In the genomic region with DNA sequence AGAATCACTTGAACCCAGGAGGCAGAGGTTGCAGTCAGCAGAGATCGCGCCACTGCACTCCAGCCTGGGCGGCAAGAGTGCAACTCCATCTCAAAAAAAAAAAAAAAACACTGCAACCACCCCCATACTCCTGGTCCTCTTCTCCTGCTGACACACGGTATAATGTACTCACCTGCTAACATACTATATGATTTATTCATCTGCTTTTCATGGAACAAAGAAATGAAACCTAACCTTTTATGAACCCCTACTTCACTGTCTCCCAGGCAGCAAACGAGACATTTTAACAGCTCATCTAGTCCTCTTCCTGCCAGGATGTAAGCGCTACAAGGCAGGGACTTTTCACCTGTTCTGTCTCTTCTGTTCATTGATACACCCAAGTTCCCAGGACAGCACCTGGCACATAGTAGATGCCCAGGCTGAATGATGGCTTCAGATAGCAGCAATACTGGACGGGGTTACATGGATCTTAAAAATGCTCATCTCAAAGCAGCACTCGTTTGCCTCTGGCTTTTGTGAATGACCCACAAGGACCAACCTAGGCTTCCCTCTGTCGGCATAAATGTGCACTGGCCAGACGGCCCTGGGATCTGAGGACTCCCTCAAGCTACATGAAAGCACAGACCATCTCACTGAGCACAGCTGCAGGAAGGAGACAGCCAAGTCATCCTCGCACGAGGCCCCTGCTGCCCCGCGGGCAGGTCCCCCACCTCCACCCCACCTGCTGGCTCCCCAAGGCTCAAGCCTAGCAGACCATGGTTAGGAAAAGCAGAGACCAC, we compare ENCODE assay signal across 8 cellular contexts. TPM values are rescaled to one million over a fixed set of nuclear protein-coding genes. Genes with fewer than 3 reads are reported as not detected.
A peak's percentile ranks its signal among the peaks of the same experiment; 100 is the strongest.
DNase-seq lines count a peak whose midpoint lies in the region; ATAC-seq and TF ChIP-seq lines count a peak whose summit lies in the region.

No MANE protein-coding gene starts in this region.

- H3K4me2 ChIP-seq in PC-9: no peak overlapping the region

- CTCF ChIA-PET in PC-9 (lab: Charles Lee): interaction anchor here (0.7 kb wide), 1 partner anchor 45 kb away, joined by 11 read pairs; no protein-coding TSS in a partner anchor

- H3K27ac ChIP-seq in PC-9: no peak overlapping the region

- H3K4me3 ChIP-seq in foreskin fibroblast (ENCODE audit: low read depth in 1 of 2, low read length in 2 of 2) (no peak overlapping the region), PC-9 (no peak overlapping the region)

- no peaks in the 10 kb centered on the region for H3K9me3 ChIP-seq in PC-9 (ENCODE audit: insufficient read depth, low read depth)

- POLR2A ChIA-PET in PC-9 (lab: Charles Lee; ENCODE audit: unreplicated experiment): no interaction called here

- intact Hi-C loops in sciatic nerve (cut with DNase I) (loop anchor here (10.0 kb wide), 1 partner anchor 136 kb away; no protein-coding TSS in a partner anchor), PC-9 (cut with micrococcal nuclease; ENCODE audit: unreplicated experiment) (loop anchor here (10.0 kb wide), 1 partner anchor 96 kb away; no protein-coding TSS in a partner anchor)

- BruUV-seq in PC-9 (replicated peaks; lab: Mats Ljungman, UMichigan): no TSS peak

- H3K9me2 ChIP-seq in PC-9 (ENCODE audit: insufficient read depth): no peaks in the 10 kb centered on the region

- ATAC-seq in GM21786 (IDR thresholded peaks at IDR 0.05; ENCODE audit: unreplicated experiment) (peak; percentile 47), sciatic nerve (peak; percentile 83), GM18861 (IDR thresholded peaks at IDR 0.05; ENCODE audit: unreplicated experiment) (no peak)

- H3F3A ChIP-seq in PC-9 (ENCODE audit: insufficient read depth, low read depth): no peaks in the 10 kb centered on the region

- H3K36me3 ChIP-seq in PC-9 (ENCODE audit: low read depth): no peaks in the 10 kb centered on the region

- H4K20me1 ChIP-seq in PC-9 (ENCODE audit: insufficient read depth): no peaks in the 10 kb centered on the region; the same call in 1 of the 2 replicates

- peak; percentile 26 for DNase-seq in NCI-H524 treated with DMSO at 0.1 percent for 48 hours (lab: John Stamatoyannopoulos, UW)
- peak in 1 of 2 donors; percentile 81 for DNase-seq in foreskin fibroblast
- DNase-seq in sciatic nerve (ENCODE audit: low spot score): no peak
- no peak for DNase-seq in NAMALWA (ENCODE audit: low spot score)
- no peak for DNase-seq in HT-29 (ENCODE audit: low spot score)
- no peak for DNase-seq in PC-9

- H3K27me3 ChIP-seq in PC-9 (ENCODE audit: insufficient read depth, low read depth): no peaks in the 10 kb centered on the region

- no peaks in the 10 kb centered on the region for H3K4me1 ChIP-seq in PC-9 (replicated peaks; ENCODE audit: insufficient read depth)

- H3K79me2 ChIP-seq in PC-9 (ENCODE audit: low read depth): no peaks in the 10 kb centered on the region

- TF ChIP-seq CTCF in foreskin fibroblast (IDR thresholded peaks at IDR 0.05; ENCODE audit: low read depth, low read length) (peak; percentile 47), PC-9 (conservative IDR thresholded peaks at IDR 0.05) (no peak)

- H2AFZ ChIP-seq in PC-9: no peak overlapping the region

RNA-seq across cellular contexts. Expression of a gene that starts 20.3 kb away (rescaled TPM):
- total RNA-seq in sciatic nerve (11.0 TPM), PC-9 (2021) (13.3 and 14.6 TPM in 2 replicates)
- 20.9 and 23.8 TPM in 2 replicates for total RNA-seq in HT-29 (2014; rRNA removed; shearing (Covaris generic))
